ENCODE assay signal across 1 cellular context in genomic region chr1:3604468-3604974, GRCh38.
TF ChIP-seq lines count a peak whose summit lies in the region.

No MANE protein-coding gene starts in this region.

TF ChIP-seq in K562, 482 proteins besides CTCF, POLR2A, EP300 and RAD21 (continued from another document and continues in another):
- TF ChIP-seq ZNF121 (CRISPR knock-in tag; conservative IDR thresholded peaks at IDR 0.05), result no peak
- TF ChIP-seq TARDBP (IDR thresholded peaks at IDR 0.05), result no peak
- no peak for TF ChIP-seq SREBF1 (IDR thresholded peaks at IDR 0.05; ENCODE audit: borderline replicate concordance, low read depth, low read length)
- 0 out of 2 replicates have a peak, but pooled peaks have one; percentile 45 for TF ChIP-seq ZNF584 (CRISPR knock-in tag; IDR thresholded peaks at IDR 0.05; ENCODE audit: low read depth)
- no peak for TF ChIP-seq DMBX1 (CRISPR knock-in tag; IDR thresholded peaks at IDR 0.05; ENCODE audit: borderline replicate concordance)
- no peak for TF ChIP-seq ZNF239 (CRISPR knock-in tag; IDR thresholded peaks at IDR 0.05)
- TF ChIP-seq SRSF9 (IDR thresholded peaks at IDR 0.05; ENCODE audit: borderline replicate concordance, low read depth, low read length), result no peak
- no peak for TF ChIP-seq NR2C2 (CRISPR knock-in tag; IDR thresholded peaks at IDR 0.05)
- TF ChIP-seq NR2C2 (tag; IDR thresholded peaks at IDR 0.05), result peak; percentile 63; the same call in 1 of the 2 replicates
- TF ChIP-seq EWSR1 (IDR thresholded peaks at IDR 0.05; ENCODE audit: borderline replicate concordance, low read depth, partially characterized antibody), result no peak
- no peak for TF ChIP-seq PRDM10 (IDR thresholded peaks at IDR 0.05; ENCODE audit: partially characterized antibody)
- no peak for TF ChIP-seq RB1 (IDR thresholded peaks at IDR 0.05; ENCODE audit: low read depth)
- TF ChIP-seq ARID1B (IDR thresholded peaks at IDR 0.05), result 0 out of 2 replicates have a peak, but pooled peaks have one; percentile 41
- no peak for TF ChIP-seq ERF (CRISPR knock-in tag; IDR thresholded peaks at IDR 0.05)
- peak in 1 of 2 experiments; percentile 21; a peak in 1 of 4 replicates for TF ChIP-seq RCOR1 (IDR thresholded peaks at IDR 0.05; ENCODE audit: borderline replicate concordance in 1 of 2, low read depth in 2 of 2, low read length in 2 of 2)
- TF ChIP-seq ZBTB11 (CRISPR knock-in tag; IDR thresholded peaks at IDR 0.05), result no peak
- TF ChIP-seq ZNF253 (CRISPR knock-in tag; conservative IDR thresholded peaks at IDR 0.05), result no peak
- TF ChIP-seq MAFF (IDR thresholded peaks at IDR 0.05; ENCODE audit: low read length), result no peak
- TF ChIP-seq KLF10 (CRISPR knock-in tag; IDR thresholded peaks at IDR 0.05), result no peak
- no peak for TF ChIP-seq MTA2 (IDR thresholded peaks at IDR 0.05; ENCODE audit: low read depth)
- no peak for TF ChIP-seq OTX1 (CRISPR knock-in tag; IDR thresholded peaks at IDR 0.05)
- no peak for TF ChIP-seq ZNF408 (CRISPR knock-in tag; IDR thresholded peaks at IDR 0.05; ENCODE audit: low read depth)
- no peak for TF ChIP-seq GATAD2A (IDR thresholded peaks at IDR 0.05)
- peak; percentile 83 for TF ChIP-seq CEBPG (CRISPR knock-in tag; IDR thresholded peaks at IDR 0.05)
- TF ChIP-seq CEBPG (tag; conservative IDR thresholded peaks at IDR 0.05 in 1 of 2, IDR thresholded peaks at IDR 0.05 in 1 of 2), result peak; percentile 32 to 95; a peak in 2 of 4 replicates
- TF ChIP-seq SMARCA4 (IDR thresholded peaks at IDR 0.05), result no peak; the same call in 1 of the 2 replicates
- no peak for TF ChIP-seq HCFC1 (IDR thresholded peaks at IDR 0.05; ENCODE audit: low read depth, low read length)
- TF ChIP-seq, protein P1, sequence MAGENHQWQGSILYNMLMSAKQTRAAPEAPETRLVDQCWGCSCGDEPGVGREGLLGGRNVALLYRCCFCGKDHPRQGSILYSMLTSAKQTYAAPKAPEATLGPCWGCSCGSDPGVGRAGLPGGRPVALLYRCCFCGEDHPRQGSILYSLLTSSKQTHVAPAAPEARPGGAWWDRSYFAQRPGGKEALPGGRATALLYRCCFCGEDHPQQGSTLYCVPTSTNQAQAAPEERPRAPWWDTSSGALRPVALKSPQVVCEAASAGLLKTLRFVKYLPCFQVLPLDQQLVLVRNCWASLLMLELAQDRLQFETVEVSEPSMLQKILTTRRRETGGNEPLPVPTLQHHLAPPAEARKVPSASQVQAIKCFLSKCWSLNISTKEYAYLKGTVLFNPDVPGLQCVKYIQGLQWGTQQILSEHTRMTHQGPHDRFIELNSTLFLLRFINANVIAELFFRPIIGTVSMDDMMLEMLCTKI (IDR thresholded peaks at IDR 0.05; ENCODE audit: partially characterized antibody), result no peak
- no peak for TF ChIP-seq KDM5B (IDR thresholded peaks at IDR 0.05; ENCODE audit: insufficient replicate concordance, low read depth, low read length)
- TF ChIP-seq USF2 (CRISPR knock-in tag; IDR thresholded peaks at IDR 0.05), result no peak
- no peak for TF ChIP-seq ZNF785 (CRISPR knock-in tag; IDR thresholded peaks at IDR 0.05)
- no peak for TF ChIP-seq RBM14 (IDR thresholded peaks at IDR 0.05; ENCODE audit: borderline replicate concordance, insufficient read depth, low read depth, low read length)
- no peak for TF ChIP-seq RAD51 (IDR thresholded peaks at IDR 0.05; ENCODE audit: borderline replicate concordance, low read depth)
- TF ChIP-seq CBX5 (IDR thresholded peaks at IDR 0.05; ENCODE audit: borderline replicate concordance, low read depth), result no peak
- TF ChIP-seq, protein P2, sequence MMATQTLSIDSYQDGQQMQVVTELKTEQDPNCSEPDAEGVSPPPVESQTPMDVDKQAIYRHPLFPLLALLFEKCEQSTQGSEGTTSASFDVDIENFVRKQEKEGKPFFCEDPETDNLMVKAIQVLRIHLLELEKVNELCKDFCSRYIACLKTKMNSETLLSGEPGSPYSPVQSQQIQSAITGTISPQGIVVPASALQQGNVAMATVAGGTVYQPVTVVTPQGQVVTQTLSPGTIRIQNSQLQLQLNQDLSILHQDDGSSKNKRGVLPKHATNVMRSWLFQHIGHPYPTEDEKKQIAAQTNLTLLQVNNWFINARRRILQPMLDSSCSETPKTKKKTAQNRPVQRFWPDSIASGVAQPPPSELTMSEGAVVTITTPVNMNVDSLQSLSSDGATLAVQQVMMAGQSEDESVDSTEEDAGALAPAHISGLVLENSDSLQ (IDR thresholded peaks at IDR 0.05), result no peak
- TF ChIP-seq, protein P3, sequence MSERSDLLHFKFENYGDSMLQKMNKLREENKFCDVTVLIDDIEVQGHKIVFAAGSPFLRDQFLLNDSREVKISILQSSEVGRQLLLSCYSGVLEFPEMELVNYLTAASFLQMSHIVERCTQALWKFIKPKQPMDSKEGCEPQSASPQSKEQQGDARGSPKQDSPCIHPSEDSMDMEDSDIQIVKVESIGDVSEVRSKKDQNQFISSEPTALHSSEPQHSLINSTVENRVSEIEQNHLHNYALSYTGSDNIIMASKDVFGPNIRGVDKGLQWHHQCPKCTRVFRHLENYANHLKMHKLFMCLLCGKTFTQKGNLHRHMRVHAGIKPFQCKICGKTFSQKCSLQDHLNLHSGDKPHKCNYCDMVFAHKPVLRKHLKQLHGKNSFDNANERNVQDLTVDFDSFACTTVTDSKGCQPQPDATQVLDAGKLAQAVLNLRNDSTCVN (CRISPR knock-in tag; IDR thresholded peaks at IDR 0.05), result no peak
- TF ChIP-seq POLR2AphosphoS5 (IDR thresholded peaks at IDR 0.05; ENCODE audit: control insufficient read depth, insufficient read depth, low read depth, low read length), result no peak
- TF ChIP-seq FOXK1 (CRISPR knock-in tag; IDR thresholded peaks at IDR 0.05; ENCODE audit: borderline replicate concordance), result no peak
- TF ChIP-seq ZNF445 (CRISPR knock-in tag; IDR thresholded peaks at IDR 0.05; ENCODE audit: low read depth), result no peak
- no peak for TF ChIP-seq PHF21A (IDR thresholded peaks at IDR 0.05; ENCODE audit: borderline replicate concordance, low read depth)
- no peak for TF ChIP-seq SP1 (CRISPR knock-in tag; IDR thresholded peaks at IDR 0.05)
- TF ChIP-seq, protein P4, sequence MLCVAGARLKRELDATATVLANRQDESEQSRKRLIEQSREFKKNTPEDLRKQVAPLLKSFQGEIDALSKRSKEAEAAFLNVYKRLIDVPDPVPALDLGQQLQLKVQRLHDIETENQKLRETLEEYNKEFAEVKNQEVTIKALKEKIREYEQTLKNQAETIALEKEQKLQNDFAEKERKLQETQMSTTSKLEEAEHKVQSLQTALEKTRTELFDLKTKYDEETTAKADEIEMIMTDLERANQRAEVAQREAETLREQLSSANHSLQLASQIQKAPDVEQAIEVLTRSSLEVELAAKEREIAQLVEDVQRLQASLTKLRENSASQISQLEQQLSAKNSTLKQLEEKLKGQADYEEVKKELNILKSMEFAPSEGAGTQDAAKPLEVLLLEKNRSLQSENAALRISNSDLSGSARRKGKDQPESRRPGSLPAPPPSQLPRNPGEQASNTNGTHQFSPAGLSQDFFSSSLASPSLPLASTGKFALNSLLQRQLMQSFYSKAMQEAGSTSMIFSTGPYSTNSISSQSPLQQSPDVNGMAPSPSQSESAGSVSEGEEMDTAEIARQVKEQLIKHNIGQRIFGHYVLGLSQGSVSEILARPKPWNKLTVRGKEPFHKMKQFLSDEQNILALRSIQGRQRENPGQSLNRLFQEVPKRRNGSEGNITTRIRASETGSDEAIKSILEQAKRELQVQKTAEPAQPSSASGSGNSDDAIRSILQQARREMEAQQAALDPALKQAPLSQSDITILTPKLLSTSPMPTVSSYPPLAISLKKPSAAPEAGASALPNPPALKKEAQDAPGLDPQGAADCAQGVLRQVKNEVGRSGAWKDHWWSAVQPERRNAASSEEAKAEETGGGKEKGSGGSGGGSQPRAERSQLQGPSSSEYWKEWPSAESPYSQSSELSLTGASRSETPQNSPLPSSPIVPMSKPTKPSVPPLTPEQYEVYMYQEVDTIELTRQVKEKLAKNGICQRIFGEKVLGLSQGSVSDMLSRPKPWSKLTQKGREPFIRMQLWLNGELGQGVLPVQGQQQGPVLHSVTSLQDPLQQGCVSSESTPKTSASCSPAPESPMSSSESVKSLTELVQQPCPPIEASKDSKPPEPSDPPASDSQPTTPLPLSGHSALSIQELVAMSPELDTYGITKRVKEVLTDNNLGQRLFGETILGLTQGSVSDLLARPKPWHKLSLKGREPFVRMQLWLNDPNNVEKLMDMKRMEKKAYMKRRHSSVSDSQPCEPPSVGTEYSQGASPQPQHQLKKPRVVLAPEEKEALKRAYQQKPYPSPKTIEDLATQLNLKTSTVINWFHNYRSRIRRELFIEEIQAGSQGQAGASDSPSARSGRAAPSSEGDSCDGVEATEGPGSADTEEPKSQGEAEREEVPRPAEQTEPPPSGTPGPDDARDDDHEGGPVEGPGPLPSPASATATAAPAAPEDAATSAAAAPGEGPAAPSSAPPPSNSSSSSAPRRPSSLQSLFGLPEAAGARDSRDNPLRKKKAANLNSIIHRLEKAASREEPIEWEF (CRISPR knock-in tag; IDR thresholded peaks at IDR 0.05), result no peak
- TF ChIP-seq NCOA6 (IDR thresholded peaks at IDR 0.05), result no peak
- TF ChIP-seq, protein P5, sequence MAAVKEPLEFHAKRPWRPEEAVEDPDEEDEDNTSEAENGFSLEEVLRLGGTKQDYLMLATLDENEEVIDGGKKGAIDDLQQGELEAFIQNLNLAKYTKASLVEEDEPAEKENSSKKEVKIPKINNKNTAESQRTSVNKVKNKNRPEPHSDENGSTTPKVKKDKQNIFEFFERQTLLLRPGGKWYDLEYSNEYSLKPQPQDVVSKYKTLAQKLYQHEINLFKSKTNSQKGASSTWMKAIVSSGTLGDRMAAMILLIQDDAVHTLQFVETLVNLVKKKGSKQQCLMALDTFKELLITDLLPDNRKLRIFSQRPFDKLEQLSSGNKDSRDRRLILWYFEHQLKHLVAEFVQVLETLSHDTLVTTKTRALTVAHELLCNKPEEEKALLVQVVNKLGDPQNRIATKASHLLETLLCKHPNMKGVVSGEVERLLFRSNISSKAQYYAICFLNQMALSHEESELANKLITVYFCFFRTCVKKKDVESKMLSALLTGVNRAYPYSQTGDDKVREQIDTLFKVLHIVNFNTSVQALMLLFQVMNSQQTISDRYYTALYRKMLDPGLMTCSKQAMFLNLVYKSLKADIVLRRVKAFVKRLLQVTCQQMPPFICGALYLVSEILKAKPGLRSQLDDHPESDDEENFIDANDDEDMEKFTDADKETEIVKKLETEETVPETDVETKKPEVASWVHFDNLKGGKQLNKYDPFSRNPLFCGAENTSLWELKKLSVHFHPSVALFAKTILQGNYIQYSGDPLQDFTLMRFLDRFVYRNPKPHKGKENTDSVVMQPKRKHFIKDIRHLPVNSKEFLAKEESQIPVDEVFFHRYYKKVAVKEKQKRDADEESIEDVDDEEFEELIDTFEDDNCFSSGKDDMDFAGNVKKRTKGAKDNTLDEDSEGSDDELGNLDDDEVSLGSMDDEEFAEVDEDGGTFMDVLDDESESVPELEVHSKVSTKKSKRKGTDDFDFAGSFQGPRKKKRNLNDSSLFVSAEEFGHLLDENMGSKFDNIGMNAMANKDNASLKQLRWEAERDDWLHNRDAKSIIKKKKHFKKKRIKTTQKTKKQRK (IDR thresholded peaks at IDR 0.05; ENCODE audit: borderline replicate concordance, low read depth, low read length), result no peak
